ENCODE assay signal across 1 cellular context in the genomic region with DNA sequence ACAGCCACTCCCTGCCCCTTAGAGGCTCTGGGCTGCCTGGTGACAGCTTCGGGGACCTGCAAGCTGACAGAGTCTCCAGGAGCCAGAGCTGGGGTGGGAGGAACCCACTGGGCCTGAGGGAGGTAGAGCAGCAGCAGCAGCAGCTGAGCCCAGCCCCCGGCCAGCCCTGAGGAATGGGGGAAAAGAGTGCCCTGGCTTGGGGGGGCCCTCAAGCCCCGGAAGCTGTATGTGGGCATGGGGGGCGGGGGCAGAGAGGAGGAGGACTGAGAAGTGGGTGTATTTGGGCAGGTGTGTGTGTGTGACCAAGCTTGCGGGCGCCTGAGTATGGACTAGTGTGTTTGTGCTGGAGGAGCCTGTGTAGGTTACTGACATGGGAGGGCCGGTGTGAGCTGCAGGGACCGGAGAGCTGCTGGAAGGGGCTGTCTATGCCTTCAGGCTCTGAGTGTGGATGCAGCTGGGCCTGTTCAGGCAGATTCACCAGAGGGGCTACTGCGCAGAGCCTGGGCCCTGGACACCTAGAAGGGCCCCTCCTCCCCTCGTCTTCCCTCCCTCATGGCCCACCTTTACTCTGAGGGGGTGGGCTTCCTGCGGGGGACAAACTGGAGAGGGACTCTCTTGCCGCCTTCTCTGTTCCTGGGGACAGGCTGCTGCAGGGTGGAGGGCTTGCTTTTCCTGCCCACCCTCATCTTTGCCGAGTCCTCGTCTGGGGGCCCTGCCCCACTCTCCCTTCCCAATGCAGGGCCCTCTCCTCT.
TF ChIP-seq lines count a peak whose summit lies in the region.

No MANE protein-coding gene starts in this region.

TF ChIP-seq in K562, 482 proteins besides CTCF, POLR2A, EP300 and RAD21 (continued from another document):
- TF ChIP-seq PRDM10 (IDR thresholded peaks at IDR 0.05; ENCODE audit: partially characterized antibody) (no peak), NCOA6 (IDR thresholded peaks at IDR 0.05) (no peak), HMG20B (CRISPR knock-in tag; IDR thresholded peaks at IDR 0.05) (no peak), HINFP (tag; conservative IDR thresholded peaks at IDR 0.05; ENCODE audit: low read depth) (no peak), MCM5 (IDR thresholded peaks at IDR 0.05; ENCODE audit: low read depth) (no peak), NR3C1 (CRISPR knock-in tag; IDR thresholded peaks at IDR 0.05) (no peak)
